8 cellular contexts compared by ENCODE assay signal in the genomic region with DNA sequence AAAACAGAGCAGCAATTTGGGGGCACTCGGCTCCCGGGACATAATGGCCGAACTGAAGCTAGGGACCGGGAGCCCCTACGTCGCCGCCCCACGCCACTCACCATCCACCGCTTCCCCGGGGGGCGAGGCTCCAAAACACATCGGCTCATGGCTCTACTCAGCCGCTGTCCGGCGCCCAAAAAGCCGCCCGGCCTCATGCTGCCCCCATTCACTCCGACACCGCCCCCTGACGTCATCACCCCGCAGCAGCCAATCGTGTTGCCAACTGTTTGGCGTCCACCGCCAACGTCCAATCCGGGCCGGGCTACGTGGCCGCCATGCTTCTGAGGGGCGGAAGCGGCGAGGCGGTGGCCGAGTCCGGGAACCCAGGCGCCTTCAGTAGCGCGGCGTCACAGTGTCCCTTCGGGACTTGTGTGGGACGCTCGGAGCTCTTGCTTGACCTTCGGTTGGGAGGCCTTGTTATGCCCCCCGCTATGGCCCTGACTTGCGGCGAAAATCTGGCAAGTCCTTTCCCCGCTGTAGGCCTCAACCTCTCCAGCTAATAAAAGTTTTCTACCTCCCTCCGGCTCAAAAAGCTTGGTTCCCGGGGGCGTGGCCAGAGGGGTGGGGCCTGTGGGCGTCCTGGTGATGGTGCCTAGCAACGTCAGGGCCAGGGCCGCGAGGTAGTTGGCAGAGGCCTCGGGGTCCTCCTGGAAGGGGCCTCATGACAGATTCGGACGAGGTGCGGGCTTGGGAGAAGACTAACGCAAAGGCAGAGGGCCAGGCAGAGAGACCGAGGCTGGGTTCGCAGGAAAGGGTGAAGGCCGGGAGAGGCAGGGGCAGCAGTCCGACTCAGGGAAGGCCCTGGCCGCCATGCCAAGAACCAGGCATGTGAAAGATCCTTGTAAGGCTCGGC. TPM values are rescaled to one million over a fixed set of nuclear protein-coding genes. Genes with fewer than 3 reads are reported as not detected.
DNase-seq lines count a peak whose midpoint lies in the region; ATAC-seq, FAIRE-seq and TF ChIP-seq lines count a peak whose summit lies in the region.

TSS of gene PTRH1 (minus strand) at position 221 of the 895 bp plus-strand sequence. CDS start at position 197, 24 bp downstream.
TSS of gene TTC16 (plus strand) at position 637 of the 895 bp plus-strand sequence. CDS start at position 704, 67 bp downstream.

- H3K27ac ChIP-seq in adipose tissue (ENCODE audit: low read depth, low read length) (peak within 1 kb of the TSS; percentile 63), heart left ventricle (peak within 1 kb of the TSS in 11 of 12 donors; percentile 64 to 91 (median 82)), trophoblast cell (ENCODE audit: low read depth, low read length) (no peak within 1 kb of the TSS), transverse colon (peak within 1 kb of the TSS; percentile 82 to 94 (median 88))

- no peak for TF ChIP-seq EP300 in transverse colon (IDR thresholded peaks at IDR 0.05; ENCODE audit: low read depth)

- H3K36me3 ChIP-seq in heart left ventricle (peaks cover 0 to 3% (median 0%) of the 10 kb centered on the region in 9 donors), trophoblast cell (ENCODE audit: control insufficient read depth in 1 of 2, insufficient read depth in 2 of 2, low read length in 2 of 2) (no peaks in the 10 kb centered on the region), transverse colon (no peaks in the 10 kb centered on the region)

- peaks cover 0 to 26% (median 13%) of the 10 kb centered on the region in 12 donors for H3K4me1 ChIP-seq in heart left ventricle
- peaks cover 0 to 9% of the 10 kb centered on the region in 2 experiments for H3K4me1 ChIP-seq in trophoblast cell (ENCODE audit: control insufficient read depth in 1 of 2, insufficient read depth in 2 of 2, low read length in 2 of 2)
- H3K4me1 ChIP-seq in transverse colon: peaks cover 7 to 19% (median 14%) of the 10 kb centered on the region in 4 donors

- in situ Hi-C loops in transverse colon (cut with MboI; ENCODE audit: low pct_ligation_motif_present in 1 of 4, low pct_unique_long_range_greater_than_20kb in 1 of 4, low sequenced_read_pairs in 3 of 4): no loop called here

- H3K4ac ChIP-seq in trophoblast cell (ENCODE audit: low read depth, low read length): no peak within 1 kb of the TSS

- H3K14ac ChIP-seq in trophoblast cell (ENCODE audit: low read length): peak within 1 kb of the TSS; percentile 3

- WGBS in adipose tissue, 3 donors: 4 to 5% (median 4%) methylated on average over 64 to 65 of the region's 65 CpGs
- WGBS in heart left ventricle, 4 donors: 3 to 10% (median 6%) methylated on average over 25 to 65 of the region's 65 CpGs
- no CpG with 5 or more reads among the region's 65 CpGs for WGBS in trophoblast cell (ENCODE audit: extremely low coverage, insufficient coverage, insufficient read length)
- WGBS in transverse colon (ENCODE audit: low coverage in 1 of 2), 2 donors: 5% methylated on average over 57 of the region's 65 CpGs; no CpG with 5 or more reads in 1 of the 2 donors

- DNase-seq in GM12892 (ENCODE audit: insufficient read length): peak; percentile 99
- peak; percentile 92 for DNase-seq in NCI-H1436 (lab: John Stamatoyannopoulos, UW)
- DNase-seq in SW480 (ENCODE audit: low spot score): peak; percentile 93
- DNase-seq in heart left ventricle: peak; percentile 98 to 99 (median 98)
- peak; percentile 97 to 99 for DNase-seq in trophoblast cell
- DNase-seq in transverse colon: peak; percentile 98

- no peak within 1 kb of the TSS for H2BK5ac ChIP-seq in trophoblast cell (ENCODE audit: low read depth, low read length, poor library complexity)

- peak within 1 kb of the TSS; percentile 14 for H3K18ac ChIP-seq in trophoblast cell (ENCODE audit: low read length)

- H3K27me3 ChIP-seq in heart left ventricle: no peaks in the 10 kb centered on the region
- H3K27me3 ChIP-seq in trophoblast cell (ENCODE audit: insufficient read depth, low read length): peaks cover 2% of the 10 kb centered on the region
- H3K27me3 ChIP-seq in transverse colon: no peaks in the 10 kb centered on the region

- no peak within 1 kb of the TSS for H2BK120ac ChIP-seq in trophoblast cell (ENCODE audit: insufficient read depth, low read length, poor library complexity)

- ATAC-seq in HG02840 (IDR thresholded peaks at IDR 0.05; ENCODE audit: low FRiP score, unreplicated experiment): peak; percentile 91
- peak; percentile 96 to 98 (median 96) for ATAC-seq in heart left ventricle

- peak within 1 kb of the TSS; percentile 54 for H3K9ac ChIP-seq in trophoblast cell (ENCODE audit: low read length)

- FAIRE-seq in GM12892 (lab: Jason Lieb, UNC): peak; percentile 100

- intact Hi-C loops in heart left ventricle (cut with DNase I) (loop anchor here in 5 of 10 donors (1.0 to 5.0 kb wide), 4 partner anchors 16 to 108 kb away; partner anchors contain the start of gene STXBP1 (in 3 of the 5)), transverse colon (cut with DNase I; ENCODE audit: low total_unique reads) (no loop called here)

- no peak within 1 kb of the TSS for H2BK12ac ChIP-seq in trophoblast cell (ENCODE audit: low read length)

- no peaks in the 10 kb centered on the region for H3K79me2 ChIP-seq in trophoblast cell (ENCODE audit: control insufficient read depth, insufficient read depth, low read length, poor library complexity)

- H3K4me3 ChIP-seq in heart left ventricle: peak within 1 kb of the TSS; percentile 58 to 91 (median 71)
- H3K4me3 ChIP-seq in trophoblast cell (ENCODE audit: low read depth, low read length): peak within 1 kb of the TSS; percentile 85
- peak within 1 kb of the TSS; percentile 49 to 77 (median 57) for H3K4me3 ChIP-seq in transverse colon

- H2AFZ ChIP-seq in trophoblast cell (ENCODE audit: insufficient read depth, low read length, poor library complexity): peak within 1 kb of the TSS; percentile 64

- TF ChIP-seq POLR2A in GM12892 (IDR thresholded peaks at IDR 0.05; ENCODE audit: low read depth, low read length): 0 out of 2 replicates have a peak, but pooled peaks have one; percentile 22
- TF ChIP-seq POLR2A in heart left ventricle (IDR thresholded peaks at IDR 0.05): peak in 1 of 2 donors; percentile 65
- TF ChIP-seq POLR2A in transverse colon (IDR thresholded peaks at IDR 0.05): peak; percentile 41

- H4K91ac ChIP-seq in trophoblast cell (ENCODE audit: low read depth, low read length): peak within 1 kb of the TSS; percentile 8

- H4K8ac ChIP-seq in trophoblast cell (ENCODE audit: low read depth, low read length): peak within 1 kb of the TSS; percentile 73

- no peak for TF ChIP-seq CTCF in heart left ventricle (IDR thresholded peaks at IDR 0.05)
- no peak for TF ChIP-seq CTCF in transverse colon (IDR thresholded peaks at IDR 0.05)

- H3K9me3 ChIP-seq in heart left ventricle (no peaks in the 10 kb centered on the region), trophoblast cell (ENCODE audit: insufficient read depth, low read depth, low read length) (no peaks in the 10 kb centered on the region), transverse colon (no peaks in the 10 kb centered on the region)

- H3K79me1 ChIP-seq in trophoblast cell (ENCODE audit: low read length): no peaks in the 10 kb centered on the region

- H3K4me2 ChIP-seq in trophoblast cell (ENCODE audit: low read length): peak within 1 kb of the TSS; percentile 76

- no peak within 1 kb of the TSS for H2AK5ac ChIP-seq in trophoblast cell (ENCODE audit: low read length)

- H4K12ac ChIP-seq in trophoblast cell (ENCODE audit: low read depth, low read length): peak within 1 kb of the TSS; percentile 48

- no peak within 1 kb of the TSS for H3K23ac ChIP-seq in trophoblast cell (ENCODE audit: low read length)

RNA-seq across cellular contexts. Expression of gene PTRH1, which starts in this region (rescaled TPM):
- polyA plus RNA-seq in GM12892 (2012; ENCODE audit: missing spikeins): 1.7 TPM
- polyA plus RNA-seq in adipose tissue: 10 to 100 TPM; 12.1 to 55.6 (median 24.6) TPM
- total RNA-seq in heart left ventricle: 10 to 100 TPM in 7 of 9 donors, 1 to 10 TPM in 2; 7.3 to 30.5 (median 13.5) TPM
- polyA plus RNA-seq in heart left ventricle: 10 to 100 TPM; 14.0 to 44.7 TPM
- polyA plus RNA-seq in trophoblast cell (2013): 4.6 and 4.8 TPM in 2 replicates
- 1 to 10 TPM; 2.4 to 9.7 (median 6.2) TPM for total RNA-seq in transverse colon

RNA-seq across cellular contexts. Expression of gene TTC16, which starts in this region (rescaled TPM):
- not detected for polyA plus RNA-seq in GM12892 (2012; ENCODE audit: missing spikeins)
- polyA plus RNA-seq in adipose tissue: under 1 TPM in 2 of 3 donors, not detected in 1; 0.05 to 0.06 TPM
- total RNA-seq in heart left ventricle: under 1 TPM in 8 of 9 donors, not detected in 1; 0.09 to 0.61 (median 0.24) TPM
- polyA plus RNA-seq in heart left ventricle: under 1 TPM in 1 of 2 donors, not detected in 1; 0.34 TPM
- polyA plus RNA-seq in trophoblast cell (2013): 0.01 TPM in 2 replicates
- not detected for total RNA-seq in transverse colon
